Comparison of ENCODE assay signal across 23 cellular contexts in the genomic region with DNA sequence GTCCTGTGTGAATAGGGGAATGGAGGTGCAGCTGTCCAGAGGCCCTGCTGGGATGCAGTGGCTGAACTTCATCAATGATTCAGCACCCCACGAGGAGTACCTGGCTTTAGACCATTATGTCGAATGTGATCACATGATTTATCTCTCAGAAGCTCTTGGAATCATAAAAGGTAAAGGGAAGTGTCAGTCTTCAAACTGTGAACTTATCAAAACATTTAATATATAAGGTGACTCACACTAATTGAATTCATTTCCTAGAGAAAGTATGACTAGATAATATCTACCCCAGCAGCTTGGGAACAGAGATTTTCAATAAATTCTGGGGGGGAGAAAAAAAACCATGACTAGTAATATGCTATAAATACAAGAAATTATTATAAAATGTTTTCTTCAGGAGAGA. TPM values are rescaled to one million over a fixed set of nuclear protein-coding genes. Genes with fewer than 3 reads are reported as not detected.
A peak's percentile ranks its signal among the peaks of the same experiment; 100 is the strongest.
DNase-seq lines count a peak whose midpoint lies in the region; ATAC-seq and TF ChIP-seq lines count a peak whose summit lies in the region.
"Had no signal": no experiment of that assay in that cellular context is flagged by ENCODE, and none has a peak within 500 bp of the region (broad histone marks: within the 10 kb centered on the region; RNA-seq: fewer than 3 reads in every experiment).

No MANE protein-coding gene starts in this region.

- WGBS in aorta, 2 donors, result 81 to 83% methylated on average over 2 of the region's 2 CpGs

- no peaks in the 10 kb centered on the region for H3K27me3 ChIP-seq in aorta (ENCODE audit: control insufficient read depth in 1 of 2, insufficient read depth in 2 of 2, low read length in 1 of 2)
- H3K27me3 ChIP-seq: SJSA1 had no signal

- no peak for TF ChIP-seq CTCF in RWPE1 (conservative IDR thresholded peaks at IDR 0.05; ENCODE audit: low read depth)

- H3K27ac ChIP-seq in RWPE1, result no peak overlapping the region
- H3K27ac ChIP-seq in aorta (ENCODE audit: low read depth in 1 of 2, low read length in 2 of 2), result no peak overlapping the region
- H3K27ac ChIP-seq: C4-2B, SJSA1 had no signal

- no peaks in the 10 kb centered on the region for H3K4me1 ChIP-seq in aorta (ENCODE audit: control insufficient read depth in 1 of 2, insufficient read depth in 2 of 2, low read length in 2 of 2)
- H3K4me1 ChIP-seq: SJSA1 had no signal

- H3K9me3 ChIP-seq in aorta (ENCODE audit: control insufficient read depth, low read length), result no peaks in the 10 kb centered on the region
- H3K9me3 ChIP-seq: SJSA1 had no signal

- DNase-seq in ELR (ENCODE audit: low read depth) (peak; percentile 24), RWPE1 (ENCODE audit: low spot score) (peak; percentile 24), dermis blood vessel endothelial cell (peak; percentile 51), lung microvascular endothelial cell (ENCODE audit: low read depth in 2 of 2) (peak; percentile 16 to 24), SHP77 treated with DMSO at 0.1 percent for 48 hours (lab: John Stamatoyannopoulos, UW) (no peak), aorta (no peak)
- DNase-seq in activated CD8-positive, alpha-beta memory T cell treated with anti-CD3 and anti-CD28 coated beads, Interleukin-2, amount 50 U/mL, for 4 hours, result no peak
- DNase-seq: Calu3; CD8-positive, alpha-beta memory T cell; DMS153; H7; HFFc6; MM.1S; NCI-H1092; NCI-H1436 treated with DMSO at 0.1 percent for 48 hours; NCI-H1930; NCI-H2227 treated with DMSO at 0.1 percent for 48 hours; NCI-H510A treated with DMSO at 0.1 percent for 48 hours; NCI-H774; NK-92 treated with Interleukin-12 subunit alpha and Interleukin-12 subunit beta, amount 100 ng/mL, for 24 hours had no signal

- POLR2A ChIA-PET in RWPE1 (lab: Yijun Ruan, JAX; ENCODE audit: low non-redundant PET), result no interaction called here

- no peak overlapping the region for H3K4me3 ChIP-seq in aorta (ENCODE audit: low read length in 2 of 2)
- H3K4me3 ChIP-seq: SJSA1 had no signal

- intact Hi-C loops in aorta (cut with DNase I), result no loop called here

- ATAC-seq in HG02970 (IDR thresholded peaks at IDR 0.05; ENCODE audit: low FRiP score, unreplicated experiment) (no peak), aorta (ENCODE audit: low FRiP score) (no peak)

- CTCF ChIA-PET in RWPE1 (lab: Yijun Ruan, JAX), result no interaction called here

- H3K36me3 ChIP-seq in aorta (ENCODE audit: control insufficient read depth in 1 of 2, insufficient read depth in 2 of 2, low read length in 1 of 2), result peaks cover 0 to 1% of the 10 kb centered on the region in 2 donors
- H3K36me3 ChIP-seq: SJSA1 had no signal

RNA-seq across cellular contexts. Expression of gene ALDH8A1, which starts 29.5 kb away (rescaled TPM):
- total RNA-seq in dermis blood vessel endothelial cell, result 0.37 and 0.51 TPM in 2 replicates
- total RNA-seq in lung microvascular endothelial cell, result 0.20 and 0.44 TPM in 2 replicates
- 1 to 10 TPM; 1.6 to 4.1 TPM for total RNA-seq in aorta
- polyA plus RNA-seq in aorta, result 1 to 10 TPM in 1 of 2 donors, under 1 TPM in 1; 0.75 to 1.8 TPM
- total RNA-seq: HFFc6, SJSA1 had no signal

Comparison
In these comparisons a context has a peak if more than half of its experiments do, and no peak if none do; other contexts are left out.
1. DNase-seq: peak in ELR (single experiment), RWPE1 (single experiment), dermis blood vessel endothelial cell (single experiment) and lung microvascular endothelial cell (2 of 2); none in SHP77 treated with DMSO at 0.1 percent for 48 hours (single experiment), aorta (0 of 2) and activated CD8-positive, alpha-beta memory T cell treated with anti-CD3 and anti-CD28 coated beads, Interleukin-2, amount 50 U/mL, for 4 hours (single experiment).